Comparison of ENCODE assay signal across 18 cellular contexts in the genomic region with DNA sequence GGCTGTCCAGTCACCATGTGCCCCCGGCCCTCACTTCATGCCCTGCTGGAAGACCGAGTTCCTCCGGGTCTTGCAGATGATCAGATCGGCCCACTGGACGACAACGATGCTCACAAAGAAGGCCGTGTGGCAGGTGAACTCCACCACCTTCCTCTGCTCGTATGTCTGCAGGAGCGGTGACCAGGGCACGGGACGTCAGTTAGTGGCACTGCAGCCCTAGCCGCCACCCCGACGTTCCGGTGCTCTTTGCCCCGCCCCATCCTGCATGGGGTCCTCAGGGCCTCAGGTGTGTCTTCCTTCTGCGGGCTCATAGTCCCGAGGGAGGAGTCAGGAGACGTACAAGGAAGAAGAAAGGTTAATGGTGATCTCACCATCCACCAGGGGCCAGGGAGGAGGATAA. TPM values are rescaled to one million over a fixed set of nuclear protein-coding genes. Genes with fewer than 3 reads are reported as not detected.
DNase-seq lines count a peak whose midpoint lies in the region; ATAC-seq and TF ChIP-seq lines count a peak whose summit lies in the region.
"Had no signal": no experiment of that assay in that cellular context is flagged by ENCODE, and none has a peak within 500 bp of the region (broad histone marks: within the 10 kb centered on the region; RNA-seq: fewer than 3 reads in every experiment).

No MANE protein-coding gene starts in this region.

- H3K4me1 Mint-ChIP-seq in endothelial cell (ENCODE audit: unreplicated experiment), result no peaks in the 10 kb centered on the region
- no peaks in the 10 kb centered on the region for H3K4me1 Mint-ChIP-seq in CD4-positive, alpha-beta T cell (ENCODE audit: low read depth)
- H3K4me1 Mint-ChIP-seq: B cell; CD4-positive, CD25-positive, alpha-beta regulatory T cell; IgD-negative memory B cell had no signal

- DNase-seq in H7 (peak; percentile 46), endothelial cell (ENCODE audit: low spot score) (no peak), mucosa of descending colon (no peak), foreskin keratinocyte (no peak), germinal center (ENCODE audit: low spot score) (no peak)
- no peak for DNase-seq in CD4-positive, alpha-beta T cell
- DNase-seq: C1 segment of cervical spinal cord; Caco-2; CD4-positive, CD25-positive, alpha-beta regulatory T cell; DMS153; DMS79; GDM1; H9 had no signal

- H3K9me3 Mint-ChIP-seq in endothelial cell (ENCODE audit: unreplicated experiment), result no peaks in the 10 kb centered on the region
- H3K9me3 Mint-ChIP-seq in CD4-positive, alpha-beta T cell, result no peaks in the 10 kb centered on the region
- H3K9me3 Mint-ChIP-seq: GM23338, H9, IgD-negative memory B cell had no signal

- H3K27me3 Mint-ChIP-seq in endothelial cell (ENCODE audit: unreplicated experiment), result peaks cover 12% of the 10 kb centered on the region
- no peaks in the 10 kb centered on the region for H3K27me3 Mint-ChIP-seq in CD4-positive, alpha-beta T cell
- H3K27me3 Mint-ChIP-seq: CD4-positive, CD25-positive, alpha-beta regulatory T cell; IgD-negative memory B cell had no signal

- POLR2A ChIA-PET in CD4-positive, alpha-beta T cell (lab: Charles Lee), result no interaction called here

- peak; percentile 44 for ATAC-seq in mucosa of descending colon
- ATAC-seq in CD4-positive, alpha-beta T cell (ENCODE audit: poor library complexity), result no peak
- ATAC-seq in foreskin keratinocyte, result no peak
- ATAC-seq: GM23338, HepG2 had no signal

- TF ChIP-seq CTCF in endothelial cell (IDR thresholded peaks at IDR 0.05; ENCODE audit: unreplicated experiment) (no peak), mucosa of descending colon (IDR thresholded peaks at IDR 0.05) (no peak), foreskin keratinocyte (conservative IDR thresholded peaks at IDR 0.05) (no peak)
- no peak for TF ChIP-seq CTCF in CD4-positive, alpha-beta T cell (IDR thresholded peaks at IDR 0.05)

- H3K9me3 ChIP-seq in mucosa of descending colon, result no peaks in the 10 kb centered on the region
- H3K9me3 ChIP-seq in CD4-positive, alpha-beta T cell (ENCODE audit: control insufficient read depth, low read length), result no peaks in the 10 kb centered on the region
- H3K9me3 ChIP-seq: Caco-2 had no signal

- H3K27me3 ChIP-seq in H7 (ENCODE audit: control insufficient read depth, insufficient read depth, low read length), result no peaks in the 10 kb centered on the region
- no peaks in the 10 kb centered on the region for H3K27me3 ChIP-seq in CD4-positive, alpha-beta T cell (ENCODE audit: control insufficient read depth, insufficient read depth, low read length)
- H3K27me3 ChIP-seq in foreskin keratinocyte, result peaks cover 6% of the 10 kb centered on the region

- CTCF ChIA-PET in CD4-positive, alpha-beta T cell (lab: Charles Lee), result no interaction called here

- H3K36me3 ChIP-seq in H7 (replicated peaks; ENCODE audit: control insufficient read depth, insufficient read depth, low read length) (no peaks in the 10 kb centered on the region; the same call in 1 of the 2 replicates), mucosa of descending colon (ENCODE audit: low read depth) (no peaks in the 10 kb centered on the region)

- H3K36me3 Mint-ChIP-seq in endothelial cell (ENCODE audit: low read depth, unreplicated experiment), result no peaks in the 10 kb centered on the region
- H3K36me3 Mint-ChIP-seq in CD4-positive, alpha-beta T cell (ENCODE audit: low read depth), result no peaks in the 10 kb centered on the region

- no peak overlapping the region for H3K27ac Mint-ChIP-seq in endothelial cell (ENCODE audit: unreplicated experiment)
- H3K27ac Mint-ChIP-seq in CD4-positive, alpha-beta T cell, result no peak overlapping the region
- H3K27ac Mint-ChIP-seq: B cell; CD4-positive, CD25-positive, alpha-beta regulatory T cell; GM23338; IgD-negative memory B cell had no signal

- H3K4me1 ChIP-seq in mucosa of descending colon (ENCODE audit: low read depth), result no peaks in the 10 kb centered on the region
- no peaks in the 10 kb centered on the region for H3K4me1 ChIP-seq in foreskin keratinocyte
- H3K4me1 ChIP-seq: Caco-2 had no signal

- intact Hi-C loops in mucosa of descending colon (cut with DNase I, micrococcal nuclease), result no loop called here
- intact Hi-C loops in CD4-positive, alpha-beta T cell (cut with DNase I, micrococcal nuclease), result no loop called here

- H3K4me3 Mint-ChIP-seq in endothelial cell (ENCODE audit: unreplicated experiment), result peak overlapping the region; percentile 59
- no peak overlapping the region for H3K4me3 Mint-ChIP-seq in CD4-positive, alpha-beta T cell
- H3K4me3 Mint-ChIP-seq: B cell; CD4-positive, CD25-positive, alpha-beta regulatory T cell; GM23338; H9; IgD-negative memory B cell had no signal

- H3K4me3 ChIP-seq in H7 (ENCODE audit: insufficient read depth, low read depth, low read length), result no peak overlapping the region
- no peak overlapping the region for H3K4me3 ChIP-seq in mucosa of descending colon
- H3K4me3 ChIP-seq: GM23338 had no signal

- no peak overlapping the region for H3K27ac ChIP-seq in CD4-positive, alpha-beta T cell (ENCODE audit: low read depth, low read length)
- H3K27ac ChIP-seq in foreskin keratinocyte, result no peak overlapping the region

RNA-seq across cellular contexts. Expression of gene RABAC1, which starts 9.6 kb away (rescaled TPM):
- total RNA-seq in H7 (2014; rRNA removed; shearing (Covaris generic)), result 140 and 163 TPM in 2 replicates
- 146 TPM for total RNA-seq in endothelial cell (ENCODE audit: unreplicated experiment)
- 100 to 1,000 TPM; 150 to 160 (median 152) TPM for total RNA-seq in mucosa of descending colon
- 100 to 1,000 TPM in 1 of 2 experiments, 10 to 100 TPM in 1; 96.0 to 102 TPM for total RNA-seq in CD4-positive, alpha-beta T cell
- total RNA-seq in foreskin keratinocyte, result 155 and 188 TPM in 2 replicates
- 212 and 326 TPM in 2 replicates for polyA plus RNA-seq in foreskin keratinocyte

RNA-seq across cellular contexts. Expression of gene ATP1A3, which starts 25.3 kb away (rescaled TPM):
- 9.9 and 11.9 TPM in 2 replicates for total RNA-seq in H7 (2014; rRNA removed; shearing (Covaris generic))
- total RNA-seq in endothelial cell (ENCODE audit: unreplicated experiment) (not detected), mucosa of descending colon (1 to 10 TPM in 1 of 3 donors, not detected in 2; 8.3 TPM), foreskin keratinocyte (0.14 TPM in 1 of 2 replicates, not detected in the other)
- 1 to 10 TPM; 3.2 to 4.6 TPM for total RNA-seq in CD4-positive, alpha-beta T cell
- 0.09 and 0.13 TPM in 2 replicates for polyA plus RNA-seq in foreskin keratinocyte

RNA-seq across cellular contexts. Expression of gene ERFL, which starts 40.5 kb away (rescaled TPM):
- 0.15 TPM in 1 of 2 replicates, not detected in the other for total RNA-seq in H7 (2014; rRNA removed; shearing (Covaris generic))
- 0.46 TPM for total RNA-seq in endothelial cell (ENCODE audit: unreplicated experiment)
- 1 to 10 TPM in 1 of 3 donors, under 1 TPM in 2; 0.70 to 1.1 (median 0.98) TPM for total RNA-seq in mucosa of descending colon
- total RNA-seq in CD4-positive, alpha-beta T cell, result 1 to 10 TPM; 7.7 to 8.9 TPM
- total RNA-seq in foreskin keratinocyte, result not detected in 2 replicates
- 0.03 and 0.08 TPM in 2 replicates for polyA plus RNA-seq in foreskin keratinocyte
- total RNA-seq: Daoy, HepG2 had no signal
- polyA plus RNA-seq: CD4-positive, CD25-positive, alpha-beta regulatory T cell; GM23338; HepG2; IgD-negative memory B cell had no signal
